1 cellular context compared by ENCODE assay signal in genomic region chr20:35660122-35660937, GRCh38.
TF ChIP-seq lines count a peak whose summit lies in the region.

No MANE protein-coding gene starts in this region.

TF ChIP-seq in GM23338, 12 proteins besides CTCF, POLR2A, EP300 and RAD21 (continued from another document):
- TF ChIP-seq ZNF462 (CRISPR knock-in tag; IDR thresholded peaks at IDR 0.05) (no peak), NANOG (IDR thresholded peaks at IDR 0.05; ENCODE audit: borderline replicate concordance) (no peak), JUNB (IDR thresholded peaks at IDR 0.05; ENCODE audit: unreplicated experiment) (no peak)
- TF ChIP-seq, protein P1, sequence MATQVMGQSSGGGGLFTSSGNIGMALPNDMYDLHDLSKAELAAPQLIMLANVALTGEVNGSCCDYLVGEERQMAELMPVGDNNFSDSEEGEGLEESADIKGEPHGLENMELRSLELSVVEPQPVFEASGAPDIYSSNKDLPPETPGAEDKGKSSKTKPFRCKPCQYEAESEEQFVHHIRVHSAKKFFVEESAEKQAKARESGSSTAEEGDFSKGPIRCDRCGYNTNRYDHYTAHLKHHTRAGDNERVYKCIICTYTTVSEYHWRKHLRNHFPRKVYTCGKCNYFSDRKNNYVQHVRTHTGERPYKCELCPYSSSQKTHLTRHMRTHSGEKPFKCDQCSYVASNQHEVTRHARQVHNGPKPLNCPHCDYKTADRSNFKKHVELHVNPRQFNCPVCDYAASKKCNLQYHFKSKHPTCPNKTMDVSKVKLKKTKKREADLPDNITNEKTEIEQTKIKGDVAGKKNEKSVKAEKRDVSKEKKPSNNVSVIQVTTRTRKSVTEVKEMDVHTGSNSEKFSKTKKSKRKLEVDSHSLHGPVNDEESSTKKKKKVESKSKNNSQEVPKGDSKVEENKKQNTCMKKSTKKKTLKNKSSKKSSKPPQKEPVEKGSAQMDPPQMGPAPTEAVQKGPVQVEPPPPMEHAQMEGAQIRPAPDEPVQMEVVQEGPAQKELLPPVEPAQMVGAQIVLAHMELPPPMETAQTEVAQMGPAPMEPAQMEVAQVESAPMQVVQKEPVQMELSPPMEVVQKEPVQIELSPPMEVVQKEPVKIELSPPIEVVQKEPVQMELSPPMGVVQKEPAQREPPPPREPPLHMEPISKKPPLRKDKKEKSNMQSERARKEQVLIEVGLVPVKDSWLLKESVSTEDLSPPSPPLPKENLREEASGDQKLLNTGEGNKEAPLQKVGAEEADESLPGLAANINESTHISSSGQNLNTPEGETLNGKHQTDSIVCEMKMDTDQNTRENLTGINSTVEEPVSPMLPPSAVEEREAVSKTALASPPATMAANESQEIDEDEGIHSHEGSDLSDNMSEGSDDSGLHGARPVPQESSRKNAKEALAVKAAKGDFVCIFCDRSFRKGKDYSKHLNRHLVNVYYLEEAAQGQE (IDR thresholded peaks at IDR 0.05; ENCODE audit: unreplicated experiment), result no peak
